ENCODE assay signal across 40 cellular contexts in genomic region chr17:65959630-65960029, GRCh38.
"Had no signal": no experiment of that assay in that cellular context is flagged by ENCODE, and none has a peak within 500 bp of the region (broad histone marks: within the 10 kb centered on the region; RNA-seq: fewer than 3 reads in every experiment).

No MANE protein-coding gene starts in this region.

- H3K9me3 Mint-ChIP-seq: activated T-helper 17 cell treated with anti-CD3 and anti-CD28 coated beads, Interleukin-2, amount 50 U/mL, for 72 hours had no signal

- FAIRE-seq: astrocyte, bronchial epithelial cell had no signal

- DNase-seq: activated effector memory CD4-positive, alpha-beta T cell treated with anti-CD3 and anti-CD28 coated beads, Interleukin-2, amount 50 U/mL, for 16 hours; activated effector memory CD4-positive, alpha-beta T cell treated with Interleukin-2 at 50 U/mL for 16 hours; activated gamma-delta T cell; activated gamma-delta T cell treated with Interleukin-2 at 50 U/mL for 16 hours; activated naive CD4-positive, alpha-beta T cell; activated naive CD4-positive, alpha-beta T cell treated with anti-CD3 and anti-CD28 coated beads for 36 hours; activated naive CD4-positive, alpha-beta T cell treated with anti-CD3 and anti-CD28 coated beads, Interleukin-2, amount 10 ng/mL, durations not matched to agents 7 days and 5 days; activated naive CD4-positive, alpha-beta T cell treated with anti-CD3 and anti-CD28 coated beads, Interleukin-2, amount 50 U/mL, for 16 hours; activated naive CD4-positive, alpha-beta T cell treated with Interleukin-2 at 50 U/mL for 16 hours; activated naive CD8-positive, alpha-beta T cell treated with anti-CD3 and anti-CD28 coated beads for 36 hours; activated naive CD8-positive, alpha-beta T cell treated with anti-CD3 and anti-CD28 coated beads, Interleukin-2, amount 10 ng/mL, durations not matched to agents 7 days and 5 days; activated naive CD8-positive, alpha-beta T cell treated with anti-CD3 and anti-CD28 coated beads, Interleukin-2, amount 50 U/mL, for 24 hours; activated T-cell treated with anti-CD3 and anti-CD28 coated beads, Interleukin-2, amount 50 U/mL, for 1 hour; activated T-cell treated with anti-CD3 and anti-CD28 coated beads, Interleukin-2, amount 50 U/mL, for 24 hours; activated T-cell treated with anti-CD3 and anti-CD28 coated beads, Interleukin-2, amount 50 U/mL, for 4 hours; activated T-cell treated with anti-CD3 and anti-CD28 coated beads, Interleukin-2, amount 50 U/mL, for 48 hours; activated T-cell treated with anti-CD3 and anti-CD28 coated beads, Interleukin-2, amount 50 U/mL, for 72 hours; adrenal gland; amniotic stem cell; amygdala; anterior cingulate cortex; aorta; body of pancreas; brain microvascular endothelial cell; caudate nucleus; central memory CD4-positive, alpha-beta T cell; cerebellar nuclear complex had no signal

- H3K4me3 ChIP-seq: adrenal gland, ascending aorta, body of pancreas, breast epithelium, cardiac muscle cell had no signal

- H3K36me3 Mint-ChIP-seq: activated naive CD4-positive, alpha-beta T cell treated with anti-CD3 and anti-CD28 coated beads, Interleukin-2, amount 10 ng/mL, durations not matched to agents 7 days and 5 days; activated naive CD4-positive, alpha-beta T cell treated with anti-CD3 and anti-CD28 coated beads, Interleukin-2, amount 50 U/mL, for 72 hours; activated naive CD8-positive, alpha-beta T cell; activated naive CD8-positive, alpha-beta T cell treated with anti-CD3 and anti-CD28 coated beads, Interleukin-2, amount 10 ng/mL, durations not matched to agents 7 days and 5 days had no signal

- H3K27ac Mint-ChIP-seq: activated naive CD4-positive, alpha-beta T cell treated with anti-CD3 and anti-CD28 coated beads for 36 hours; activated naive CD4-positive, alpha-beta T cell treated with anti-CD3 and anti-CD28 coated beads, Interleukin-2, amount 10 ng/mL, durations not matched to agents 7 days and 5 days; activated naive CD4-positive, alpha-beta T cell treated with anti-CD3 and anti-CD28 coated beads, Interleukin-2, amount 50 U/mL, for 24 hours; activated naive CD4-positive, alpha-beta T cell treated with anti-CD3 and anti-CD28 coated beads, Interleukin-2, amount 50 U/mL, for 72 hours; activated naive CD8-positive, alpha-beta T cell; activated naive CD8-positive, alpha-beta T cell treated with anti-CD3 and anti-CD28 coated beads for 36 hours; activated naive CD8-positive, alpha-beta T cell treated with anti-CD3 and anti-CD28 coated beads, Interleukin-2, amount 10 ng/mL, durations not matched to agents 7 days and 5 days; activated naive CD8-positive, alpha-beta T cell treated with anti-CD3 and anti-CD28 coated beads, Interleukin-2, amount 50 U/mL, for 24 hours; activated T-cell treated with anti-CD3 and anti-CD28 coated beads, Interleukin-2, amount 50 U/mL, for 24 hours; activated T-cell treated with anti-CD3 and anti-CD28 coated beads, Interleukin-2, amount 50 U/mL, for 72 hours; activated T-helper 1 cell treated with anti-CD3 and anti-CD28 coated beads, Interleukin-12 subunit alpha, Interleukin-12 subunit beta, Interleukin-2, Interleukin-4 antibody, amounts not matched to agents 30 ng/mL and 10 ng/mL and 1 ng/mL, durations not matched to agents 14 hours and 24 hours and 36 hours; activated T-helper 17 cell treated with anti-CD3 and anti-CD28 coated beads, Interleukin-2, amount 50 U/mL, for 72 hours; activated T-helper 2 cell treated with anti-CD3 and anti-CD28 coated beads, Interferon-gamma antibody, Interleukin-2, Interleukin-4, amounts not matched to agents 10 μg/mL and 5 μg/mL and 100 μg/mL, durations not matched to agents 14 hours and 24 hours and 36 hours; brain had no signal

- H3K9me3 ChIP-seq: adrenal gland, ascending aorta had no signal

- H3K4me3 Mint-ChIP-seq: activated naive CD4-positive, alpha-beta T cell treated with anti-CD3 and anti-CD28 coated beads for 36 hours; activated naive CD4-positive, alpha-beta T cell treated with anti-CD3 and anti-CD28 coated beads, Interleukin-2, amount 10 ng/mL, durations not matched to agents 7 days and 5 days; activated naive CD4-positive, alpha-beta T cell treated with anti-CD3 and anti-CD28 coated beads, Interleukin-2, amount 50 U/mL, for 24 hours; activated naive CD8-positive, alpha-beta T cell; activated naive CD8-positive, alpha-beta T cell treated with anti-CD3 and anti-CD28 coated beads for 36 hours; activated naive CD8-positive, alpha-beta T cell treated with anti-CD3 and anti-CD28 coated beads, Interleukin-2, amount 10 ng/mL, durations not matched to agents 7 days and 5 days; activated naive CD8-positive, alpha-beta T cell treated with anti-CD3 and anti-CD28 coated beads, Interleukin-2, amount 50 U/mL, for 24 hours; activated T-cell treated with anti-CD3 and anti-CD28 coated beads, Interleukin-2, amount 50 U/mL, for 24 hours; activated T-cell treated with anti-CD3 and anti-CD28 coated beads, Interleukin-2, amount 50 U/mL, for 4 hours; activated T-cell treated with anti-CD3 and anti-CD28 coated beads, Interleukin-2, amount 50 U/mL, for 72 hours; activated T-helper 1 cell treated with anti-CD3 and anti-CD28 coated beads, Interleukin-12 subunit alpha, Interleukin-12 subunit beta, Interleukin-2, Interleukin-4 antibody, amounts not matched to agents 30 ng/mL and 10 ng/mL and 1 ng/mL, durations not matched to agents 14 hours and 24 hours and 36 hours; activated T-helper 17 cell treated with anti-CD3 and anti-CD28 coated beads, Interleukin-2, amount 50 U/mL, for 72 hours; brain; central memory CD8-positive, alpha-beta T cell had no signal

- H3K4me1 ChIP-seq: adrenal gland, ascending aorta, body of pancreas, breast epithelium had no signal

- H3K27ac ChIP-seq: adrenal gland, ascending aorta, body of pancreas, brain microvascular endothelial cell, breast epithelium, cardiac muscle cell had no signal

- H3K36me3 ChIP-seq: adrenal gland, brain microvascular endothelial cell, breast epithelium, cardiac muscle cell had no signal

- H3K4me1 Mint-ChIP-seq: activated naive CD4-positive, alpha-beta T cell treated with anti-CD3 and anti-CD28 coated beads, Interleukin-2, amount 10 ng/mL, durations not matched to agents 7 days and 5 days; activated naive CD4-positive, alpha-beta T cell treated with anti-CD3 and anti-CD28 coated beads, Interleukin-2, amount 50 U/mL, for 24 hours; activated naive CD8-positive, alpha-beta T cell treated with anti-CD3 and anti-CD28 coated beads for 36 hours; activated naive CD8-positive, alpha-beta T cell treated with anti-CD3 and anti-CD28 coated beads, Interleukin-2, amount 10 ng/mL, durations not matched to agents 7 days and 5 days; activated naive CD8-positive, alpha-beta T cell treated with anti-CD3 and anti-CD28 coated beads, Interleukin-2, amount 50 U/mL, for 24 hours; activated T-helper 17 cell treated with anti-CD3 and anti-CD28 coated beads, Interleukin-2, amount 50 U/mL, for 72 hours; brain; central memory CD8-positive, alpha-beta T cell had no signal

- ATAC-seq: activated naive CD4-positive, alpha-beta T cell treated with anti-CD3 and anti-CD28 coated beads, Interleukin-2, amount 50 U/mL, for 72 hours; activated naive CD8-positive, alpha-beta T cell treated with anti-CD3 and anti-CD28 coated beads, Interleukin-2, amount 50 U/mL, for 24 hours; activated T-cell treated with anti-CD3 and anti-CD28 coated beads, Interleukin-2, amount 50 U/mL, for 4 hours; activated T-cell treated with anti-CD3 and anti-CD28 coated beads, Interleukin-2, amount 50 U/mL, for 72 hours; activated T-helper 17 cell treated with anti-CD3 and anti-CD28 coated beads, Interleukin-2, amount 50 U/mL, for 72 hours; body of pancreas had no signal

- H3K27me3 ChIP-seq: adrenal gland, ascending aorta, body of pancreas, brain microvascular endothelial cell, breast epithelium, cardiac muscle cell had no signal

- H3K27me3 Mint-ChIP-seq: activated naive CD4-positive, alpha-beta T cell treated with anti-CD3 and anti-CD28 coated beads, Interleukin-2, amount 10 ng/mL, durations not matched to agents 7 days and 5 days; activated naive CD4-positive, alpha-beta T cell treated with anti-CD3 and anti-CD28 coated beads, Interleukin-2, amount 50 U/mL, for 24 hours; activated naive CD8-positive, alpha-beta T cell; activated naive CD8-positive, alpha-beta T cell treated with anti-CD3 and anti-CD28 coated beads for 36 hours; activated naive CD8-positive, alpha-beta T cell treated with anti-CD3 and anti-CD28 coated beads, Interleukin-2, amount 10 ng/mL, durations not matched to agents 7 days and 5 days; activated naive CD8-positive, alpha-beta T cell treated with anti-CD3 and anti-CD28 coated beads, Interleukin-2, amount 50 U/mL, for 24 hours; activated T-cell treated with anti-CD3 and anti-CD28 coated beads, Interleukin-2, amount 50 U/mL, for 24 hours; activated T-helper 17 cell treated with anti-CD3 and anti-CD28 coated beads, Interleukin-2, amount 50 U/mL, for 72 hours; brain had no signal
